1 cellular context compared by ENCODE assay signal in the genomic region with DNA sequence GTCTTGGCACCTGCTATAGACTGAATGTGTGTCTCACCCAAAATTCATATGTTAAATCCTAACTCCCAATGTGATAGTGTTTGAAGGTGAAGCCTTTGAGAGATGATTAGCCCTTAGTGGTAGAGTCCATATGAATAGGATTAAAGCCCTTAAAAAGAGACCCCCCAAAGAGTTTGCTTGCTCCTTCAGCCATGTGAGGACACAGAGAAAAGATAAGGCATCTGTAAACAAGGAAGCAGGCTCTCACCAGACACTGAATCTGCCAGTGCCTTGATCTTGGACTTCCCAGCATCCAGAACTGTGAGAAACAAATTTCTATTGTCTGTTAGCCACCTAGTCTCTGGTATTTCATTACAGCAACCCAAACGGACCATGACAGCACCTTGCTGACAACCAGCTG.
TF ChIP-seq lines count a peak whose summit lies in the region.

No MANE protein-coding gene starts in this region.

TF ChIP-seq in K562, 482 proteins besides CTCF, POLR2A, EP300 and RAD21:
- TF ChIP-seq FOXK2 (conservative IDR thresholded peaks at IDR 0.05 in 1 of 2, IDR thresholded peaks at IDR 0.05 in 1 of 2; ENCODE audit: low read depth in 2 of 2): peak in 1 of 2 experiments; percentile 69; a peak in 1 of 4 replicates
- TF ChIP-seq, protein P1, sequence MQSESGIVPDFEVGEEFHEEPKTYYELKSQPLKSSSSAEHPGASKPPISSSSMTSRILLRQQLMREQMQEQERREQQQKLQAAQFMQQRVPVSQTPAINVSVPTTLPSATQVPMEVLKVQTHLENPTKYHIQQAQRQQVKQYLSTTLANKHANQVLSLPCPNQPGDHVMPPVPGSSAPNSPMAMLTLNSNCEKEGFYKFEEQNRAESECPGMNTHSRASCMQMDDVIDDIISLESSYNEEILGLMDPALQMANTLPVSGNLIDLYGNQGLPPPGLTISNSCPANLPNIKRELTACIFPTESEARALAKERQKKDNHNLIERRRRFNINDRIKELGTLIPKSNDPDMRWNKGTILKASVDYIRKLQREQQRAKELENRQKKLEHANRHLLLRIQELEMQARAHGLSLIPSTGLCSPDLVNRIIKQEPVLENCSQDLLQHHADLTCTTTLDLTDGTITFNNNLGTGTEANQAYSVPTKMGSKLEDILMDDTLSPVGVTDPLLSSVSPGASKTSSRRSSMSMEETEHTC (IDR thresholded peaks at IDR 0.05): no peak
- TF ChIP-seq, protein P2, sequence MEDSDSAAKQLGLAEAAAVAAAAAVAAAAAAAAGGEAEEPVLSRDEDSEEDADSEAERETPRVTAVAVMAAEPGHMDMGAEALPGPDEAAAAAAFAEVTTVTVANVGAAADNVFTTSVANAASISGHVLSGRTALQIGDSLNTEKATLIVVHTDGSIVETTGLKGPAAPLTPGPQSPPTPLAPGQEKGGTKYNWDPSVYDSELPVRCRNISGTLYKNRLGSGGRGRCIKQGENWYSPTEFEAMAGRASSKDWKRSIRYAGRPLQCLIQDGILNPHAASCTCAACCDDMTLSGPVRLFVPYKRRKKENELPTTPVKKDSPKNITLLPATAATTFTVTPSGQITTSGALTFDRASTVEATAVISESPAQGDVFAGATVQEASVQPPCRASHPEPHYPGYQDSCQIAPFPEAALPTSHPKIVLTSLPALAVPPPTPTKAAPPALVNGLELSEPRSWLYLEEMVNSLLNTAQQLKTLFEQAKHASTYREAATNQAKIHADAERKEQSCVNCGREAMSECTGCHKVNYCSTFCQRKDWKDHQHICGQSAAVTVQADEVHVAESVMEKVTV (CRISPR knock-in tag; IDR thresholded peaks at IDR 0.05): no peak
- peak; percentile 48; the same call in 1 of the 2 replicates for TF ChIP-seq ELF1 (tag; IDR thresholded peaks at IDR 0.05)
- 0 out of 4 replicates have a peak, but pooled peaks of 1 of the 2 experiments have one; percentile 31 for TF ChIP-seq FOXA3 (CRISPR knock-in tag; conservative IDR thresholded peaks at IDR 0.05 in 1 of 2, IDR thresholded peaks at IDR 0.05 in 1 of 2)
- TF ChIP-seq ETV1 (tag; conservative IDR thresholded peaks at IDR 0.05; ENCODE audit: low read depth): peak; percentile 33; the same call in 1 of the 2 replicates
TF ChIP-seq in K562: peak in this region for 4.
